1 cellular context compared by ENCODE assay signal in the genomic region with DNA sequence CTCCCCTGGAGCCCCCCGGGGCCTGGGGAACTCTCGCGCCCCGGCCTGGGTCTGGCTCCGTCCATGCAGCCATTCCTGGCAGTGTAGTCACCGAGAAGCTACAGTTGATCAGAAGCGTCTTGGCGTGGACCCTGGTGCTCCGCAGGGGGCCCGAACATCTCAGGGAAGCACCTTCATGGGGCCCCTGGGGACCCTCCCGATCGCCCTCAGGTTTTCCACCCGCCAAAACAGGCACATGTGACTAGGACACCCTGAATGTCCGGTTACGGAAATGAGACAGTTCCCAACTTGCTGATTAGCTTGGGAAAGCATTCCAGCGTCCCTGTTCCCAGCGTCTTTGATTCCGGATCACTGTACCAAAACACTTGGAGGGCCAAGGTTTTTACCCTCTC.
TF ChIP-seq lines count a peak whose summit lies in the region.

No MANE protein-coding gene starts in this region.

TF ChIP-seq in H1, 55 proteins besides CTCF, POLR2A, EP300 and RAD21 (continued from another document):
- 0 out of 4 replicates have a peak, but pooled peaks of 1 of the 2 experiments have one; percentile 3 for TF ChIP-seq HDAC2 (IDR thresholded peaks at IDR 0.05; ENCODE audit: borderline replicate concordance in 1 of 2, low read depth in 2 of 2, low read length in 2 of 2)
- TF ChIP-seq RFX5 (IDR thresholded peaks at IDR 0.05; ENCODE audit: borderline replicate concordance, low read depth, low read length), result no peak
- peak; percentile 12 for TF ChIP-seq ASH2L (IDR thresholded peaks at IDR 0.05; ENCODE audit: low read length)
- no peak for TF ChIP-seq CBX5 (IDR thresholded peaks at IDR 0.05; ENCODE audit: low read depth, low read length)
